8 cellular contexts compared by ENCODE assay signal in genomic region chr9:37903581-37903830, GRCh38. TPM values are rescaled to one million over a fixed set of nuclear protein-coding genes. Genes with fewer than 3 reads are reported as not detected.
A peak's percentile ranks its signal among the peaks of the same experiment; 100 is the strongest.
DNase-seq lines count a peak whose midpoint lies in the region; ATAC-seq and TF ChIP-seq lines count a peak whose summit lies in the region.

No MANE protein-coding gene starts in this region.

- no peak for TF ChIP-seq CTCF in BJ (IDR thresholded peaks at IDR 0.05; ENCODE audit: insufficient read depth, low read depth, low read length)
- TF ChIP-seq CTCF in right atrium auricular region (IDR thresholded peaks at IDR 0.05): no peak

- DNase-seq in BJ (ENCODE audit: low read depth) (no peak), right atrium auricular region (ENCODE audit: low spot score) (peak; percentile 70), NCI-H510A (lab: John Stamatoyannopoulos, UW) (no peak), NCI-H1436 (lab: John Stamatoyannopoulos, UW) (no peak)
- DNase-seq in activated T-helper 2 cell treated with anti-CD3 and anti-CD28 coated beads, Interferon-gamma antibody, Interleukin-2, Interleukin-4, amounts not matched to agents 10 μg/mL and 5 μg/mL and 100 μg/mL, durations not matched to agents 14 hours and 24 hours and 36 hours (ENCODE audit: low spot score): no peak

- H3K36me3 Mint-ChIP-seq in activated T-helper 2 cell treated with anti-CD3 and anti-CD28 coated beads, Interferon-gamma antibody, Interleukin-2, Interleukin-4, amounts not matched to agents 10 μg/mL and 5 μg/mL and 100 μg/mL, durations not matched to agents 14 hours and 24 hours and 36 hours (ENCODE audit: low read depth): peaks cover 11% of the 10 kb centered on the region

- POLR2A ChIA-PET in BJ (lab: Charles Lee): no interaction called here

- H3K27me3 ChIP-seq in BJ (ENCODE audit: control insufficient read depth, insufficient read depth, low read length) (no peaks in the 10 kb centered on the region), right atrium auricular region (no peaks in the 10 kb centered on the region), skeletal muscle satellite cell (ENCODE audit: control insufficient read depth, insufficient read depth, low read length) (no peaks in the 10 kb centered on the region)

- ATAC-seq in GM19372 (IDR thresholded peaks at IDR 0.05; ENCODE audit: low read depth, unreplicated experiment): peak; percentile 42
- peak; percentile 10 for ATAC-seq in HG03575 (IDR thresholded peaks at IDR 0.05; ENCODE audit: extremely low read depth, insufficient number of reproducible peaks, low FRiP score, unreplicated experiment)

- CTCF ChIA-PET in BJ (lab: Yijun Ruan, JAX): interaction anchor here (0.7 to 3.0 kb wide), 15 partner anchors 9 to 503 kb away, joined by 3 to 15 read pairs (median 4); partner anchors contain the start of gene SHB

- peaks cover 2% of the 10 kb centered on the region for H3K27me3 Mint-ChIP-seq in activated T-helper 2 cell treated with anti-CD3 and anti-CD28 coated beads, Interferon-gamma antibody, Interleukin-2, Interleukin-4, amounts not matched to agents 10 μg/mL and 5 μg/mL and 100 μg/mL, durations not matched to agents 14 hours and 24 hours and 36 hours (ENCODE audit: low read depth)

- peak overlapping the region; percentile 82 for H3K27ac Mint-ChIP-seq in activated T-helper 2 cell treated with anti-CD3 and anti-CD28 coated beads, Interferon-gamma antibody, Interleukin-2, Interleukin-4, amounts not matched to agents 10 μg/mL and 5 μg/mL and 100 μg/mL, durations not matched to agents 14 hours and 24 hours and 36 hours

- no peaks in the 10 kb centered on the region for H3K9me3 Mint-ChIP-seq in activated T-helper 2 cell treated with anti-CD3 and anti-CD28 coated beads, Interferon-gamma antibody, Interleukin-2, Interleukin-4, amounts not matched to agents 10 μg/mL and 5 μg/mL and 100 μg/mL, durations not matched to agents 14 hours and 24 hours and 36 hours

- intact Hi-C loops in activated T-helper 2 cell treated with anti-CD3 and anti-CD28 coated beads, Interferon-gamma antibody, Interleukin-2, Interleukin-4, amounts not matched to agents 10 μg/mL and 5 μg/mL and 100 μg/mL, durations not matched to agents 14 hours and 24 hours and 36 hours (cut with micrococcal nuclease): loop anchor here (5.0 to 10.0 kb wide), 8 partner anchors 46 to 489 kb away; partner anchors contain the start of genes ALDH1B1, POLR1E, TOMM5 and ZBTB5

- H3K9me3 ChIP-seq in right atrium auricular region: no peaks in the 10 kb centered on the region
- no peaks in the 10 kb centered on the region for H3K9me3 ChIP-seq in skeletal muscle satellite cell (replicated peaks; ENCODE audit: low read length)

- peak overlapping the region; percentile 84 for H3K4me3 Mint-ChIP-seq in activated T-helper 2 cell treated with anti-CD3 and anti-CD28 coated beads, Interferon-gamma antibody, Interleukin-2, Interleukin-4, amounts not matched to agents 10 μg/mL and 5 μg/mL and 100 μg/mL, durations not matched to agents 14 hours and 24 hours and 36 hours (ENCODE audit: low read depth)

- peak overlapping the region; percentile 88 to 93 for H3K27ac ChIP-seq in right atrium auricular region

- H3K4me1 Mint-ChIP-seq in activated T-helper 2 cell treated with anti-CD3 and anti-CD28 coated beads, Interferon-gamma antibody, Interleukin-2, Interleukin-4, amounts not matched to agents 10 μg/mL and 5 μg/mL and 100 μg/mL, durations not matched to agents 14 hours and 24 hours and 36 hours (ENCODE audit: low read depth): peaks cover 15% of the 10 kb centered on the region

- peak overlapping the region; percentile 84 for H3K4me3 ChIP-seq in BJ (ENCODE audit: low read depth, low read length)
- H3K4me3 ChIP-seq in right atrium auricular region: peak overlapping the region; percentile 81 to 95
- H3K4me3 ChIP-seq in skeletal muscle satellite cell (ENCODE audit: low read length): peak overlapping the region; percentile 85

- peak overlapping the region; percentile 82 for H3K4me2 ChIP-seq in skeletal muscle satellite cell (ENCODE audit: low read length)

- H3K36me3 ChIP-seq in BJ (ENCODE audit: control insufficient read depth, insufficient read depth, low read length) (no peaks in the 10 kb centered on the region), right atrium auricular region (peaks cover 13% of the 10 kb centered on the region), skeletal muscle satellite cell (ENCODE audit: insufficient read depth, low read length) (peaks cover 4% of the 10 kb centered on the region)

- peaks cover 0 to 21% of the 10 kb centered on the region in 2 donors for H3K4me1 ChIP-seq in right atrium auricular region
- peaks cover 28% of the 10 kb centered on the region for H3K4me1 ChIP-seq in skeletal muscle satellite cell (ENCODE audit: control insufficient read depth, insufficient read depth, low read length)

- H3K9ac ChIP-seq in skeletal muscle satellite cell (ENCODE audit: low read depth, low read length): peak overlapping the region; percentile 89

RNA-seq across cellular contexts. Expression of gene SLC25A51, which starts 0.4 kb away (rescaled TPM):
- polyA plus RNA-seq in BJ (2011; rRNA removed): 15.6 and 24.4 TPM in 2 replicates
- polyA minus RNA-seq in BJ (2011; rRNA and poly(A)+ RNA removed): 38.2 and 51.5 TPM in 2 replicates
- 29.7 and 31.4 TPM in 2 replicates for total RNA-seq in activated T-helper 2 cell treated with anti-CD3 and anti-CD28 coated beads, Interferon-gamma antibody, Interleukin-2, Interleukin-4, amounts not matched to agents 10 μg/mL and 5 μg/mL and 100 μg/mL, durations not matched to agents 14 hours and 24 hours and 36 hours
- total RNA-seq in right atrium auricular region: 10 to 100 TPM; 23.5 to 27.1 TPM
- total RNA-seq in skeletal muscle satellite cell (2012; rRNA removed): 53.3 and 62.1 TPM in 2 replicates
